Comparison of ENCODE assay signal across 18 cellular contexts in genomic region chr10:31070691-31071090, GRCh38.
"Had no signal": no experiment of that assay in that cellular context is flagged by ENCODE, and none has a peak within 500 bp of the region (broad histone marks: within the 10 kb centered on the region; RNA-seq: fewer than 3 reads in every experiment).

No MANE protein-coding gene starts in this region.

- H2AFZ ChIP-seq: parathyroid adenoma had no signal

- H3K4me3 Mint-ChIP-seq: activated naive CD4-positive, alpha-beta T cell treated with anti-CD3 and anti-CD28 coated beads, Interleukin-2, amount 10 ng/mL, durations not matched to agents 7 days and 5 days; natural killer cell; stimulated activated naive B cell treated with anti-CD40 and anti-IgM and Interleukin-4, amounts not matched to agents 10 μg/mL and 1 μg/mL and 100 μg/mL, for 72 hours had no signal

- H3K4me3 ChIP-seq: cardiac muscle cell, gastrocnemius medialis, sigmoid colon, thyroid gland had no signal

- H3K9me3 Mint-ChIP-seq: natural killer cell had no signal

- DNase-seq: activated CD4-positive, alpha-beta T cell treated with anti-CD3 and anti-CD28 coated beads for 1 hour; activated CD8-positive, alpha-beta memory T cell treated with anti-CD3 and anti-CD28 coated beads for 24 hours; activated CD8-positive, alpha-beta memory T cell treated with anti-CD3 and anti-CD28 coated beads, Interleukin-2, amount 50 U/mL, for 48 hours; activated effector memory CD4-positive, alpha-beta T cell treated with Interleukin-2 at 50 U/mL for 16 hours; activated naive CD4-positive, alpha-beta T cell treated with anti-CD3 and anti-CD28 coated beads, Interleukin-2, amount 10 ng/mL, durations not matched to agents 7 days and 5 days; activated T-cell treated with anti-CD3 and anti-CD28 coated beads, Interleukin-2, amount 50 U/mL, for 48 hours; gastrocnemius medialis; head of caudate nucleus; mesendoderm; natural killer cell; sigmoid colon; stimulated activated naive B cell treated with anti-CD40 and anti-IgM and Interleukin-4, amounts not matched to agents 10 μg/mL and 1 μg/mL and 100 μg/mL, for 72 hours; SW 1271; thyroid gland; WERI-Rb-1 had no signal

- H3K27me3 ChIP-seq: cardiac muscle cell, gastrocnemius medialis, neutrophil, sigmoid colon, thyroid gland had no signal

- H3K4me1 Mint-ChIP-seq: activated naive CD4-positive, alpha-beta T cell treated with anti-CD3 and anti-CD28 coated beads, Interleukin-2, amount 10 ng/mL, durations not matched to agents 7 days and 5 days; natural killer cell; stimulated activated naive B cell treated with anti-CD40 and anti-IgM and Interleukin-4, amounts not matched to agents 10 μg/mL and 1 μg/mL and 100 μg/mL, for 72 hours had no signal

- ATAC-seq: gastrocnemius medialis; natural killer cell; stimulated activated naive B cell treated with anti-CD40 and anti-IgM and Interleukin-4, amounts not matched to agents 10 μg/mL and 1 μg/mL and 100 μg/mL, for 72 hours had no signal

- H3K4me1 ChIP-seq: parathyroid adenoma, sigmoid colon had no signal

- H3K9me3 ChIP-seq: gastrocnemius medialis, neutrophil, sigmoid colon, thyroid gland had no signal

- H3K36me3 ChIP-seq: cardiac muscle cell, gastrocnemius medialis, neutrophil, sigmoid colon, thyroid gland, WERI-Rb-1 had no signal

- H3K9ac ChIP-seq: parathyroid adenoma had no signal

- H3K27ac ChIP-seq: cardiac muscle cell, neutrophil, parathyroid adenoma, sigmoid colon, thyroid gland, WERI-Rb-1 had no signal

- H3K36me3 Mint-ChIP-seq: activated naive CD4-positive, alpha-beta T cell treated with anti-CD3 and anti-CD28 coated beads, Interleukin-2, amount 10 ng/mL, durations not matched to agents 7 days and 5 days; natural killer cell; stimulated activated naive B cell treated with anti-CD40 and anti-IgM and Interleukin-4, amounts not matched to agents 10 μg/mL and 1 μg/mL and 100 μg/mL, for 72 hours had no signal

- H3K27ac Mint-ChIP-seq: activated naive CD4-positive, alpha-beta T cell treated with anti-CD3 and anti-CD28 coated beads, Interleukin-2, amount 10 ng/mL, durations not matched to agents 7 days and 5 days; natural killer cell; stimulated activated naive B cell treated with anti-CD40 and anti-IgM and Interleukin-4, amounts not matched to agents 10 μg/mL and 1 μg/mL and 100 μg/mL, for 72 hours had no signal
